In genomic region chr19:11380653-11381534, GRCh38 we compare ENCODE assay signal across 1 cellular context.
TF ChIP-seq lines count a peak whose summit lies in the region.

No MANE protein-coding gene starts in this region.

TF ChIP-seq in HepG2, 621 proteins besides CTCF, POLR2A, EP300 and RAD21 (continues in another document):
- TF ChIP-seq MAFG (CRISPR knock-in tag; IDR thresholded peaks at IDR 0.05) (no peak), ARID4A (CRISPR knock-in tag; IDR thresholded peaks at IDR 0.05; ENCODE audit: borderline replicate concordance) (peak; percentile 83), PLSCR1 (CRISPR knock-in tag; IDR thresholded peaks at IDR 0.05; ENCODE audit: borderline replicate concordance) (no peak), ZNF264 (CRISPR knock-in tag; IDR thresholded peaks at IDR 0.05) (peak; percentile 48; the same call in 1 of the 2 replicates), ZFP90 (CRISPR knock-in tag; IDR thresholded peaks at IDR 0.05; ENCODE audit: borderline replicate concordance) (peak; percentile 83), PBX3 (CRISPR knock-in tag; IDR thresholded peaks at IDR 0.05; ENCODE audit: borderline replicate concordance) (no peak), NFYC (CRISPR knock-in tag; IDR thresholded peaks at IDR 0.05) (peak; percentile 94), ZNF788 (CRISPR knock-in tag; IDR thresholded peaks at IDR 0.05; ENCODE audit: borderline replicate concordance) (peak; percentile 49; the same call in 1 of the 2 replicates), ZNF17 (CRISPR knock-in tag; IDR thresholded peaks at IDR 0.05) (no peak), ZNF567 (CRISPR knock-in tag; IDR thresholded peaks at IDR 0.05; ENCODE audit: borderline replicate concordance) (peak; percentile 66; the same call in 1 of the 2 replicates), ZNF20 (CRISPR knock-in tag; IDR thresholded peaks at IDR 0.05) (no peak), ZNF281 (CRISPR knock-in tag; IDR thresholded peaks at IDR 0.05; ENCODE audit: borderline replicate concordance) (no peak), IRF1 (CRISPR knock-in tag; IDR thresholded peaks at IDR 0.05; ENCODE audit: low read depth) (no peak), HHEX (CRISPR knock-in tag; IDR thresholded peaks at IDR 0.05) (no peak), BRF2 (CRISPR knock-in tag; IDR thresholded peaks at IDR 0.05) (no peak; the same call in 1 of the 2 replicates), ZNF557 (CRISPR knock-in tag; IDR thresholded peaks at IDR 0.05) (no peak), ZC3H13 (CRISPR knock-in tag; IDR thresholded peaks at IDR 0.05) (no peak), PHF21A (CRISPR knock-in tag; IDR thresholded peaks at IDR 0.05) (peak; percentile 94), IKZF1 (IDR thresholded peaks at IDR 0.05) (no peak), THAP7 (CRISPR knock-in tag; IDR thresholded peaks at IDR 0.05) (peak; percentile 91), JUN (CRISPR knock-in tag; IDR thresholded peaks at IDR 0.05) (0 out of 2 replicates have a peak, but pooled peaks have one; percentile 19), ZNF543 (CRISPR knock-in tag; IDR thresholded peaks at IDR 0.05) (no peak), ZNF879 (CRISPR knock-in tag; IDR thresholded peaks at IDR 0.05) (no peak), NFRKB (IDR thresholded peaks at IDR 0.05) (no peak), ZNF235 (CRISPR knock-in tag; IDR thresholded peaks at IDR 0.05; ENCODE audit: borderline replicate concordance) (no peak), ZFY (CRISPR knock-in tag; IDR thresholded peaks at IDR 0.05) (peak; percentile 27; the same call in 1 of the 2 replicates), MXI1 (IDR thresholded peaks at IDR 0.05; ENCODE audit: borderline replicate concordance, low read depth, low read length) (peak; percentile 76; the same call in 1 of the 3 replicates), EEA1 (CRISPR knock-in tag; IDR thresholded peaks at IDR 0.05; ENCODE audit: borderline replicate concordance) (peak; percentile 28; the same call in 1 of the 2 replicates), ZNF432 (CRISPR knock-in tag; IDR thresholded peaks at IDR 0.05; ENCODE audit: borderline replicate concordance) (no peak), ZSCAN30 (CRISPR knock-in tag; IDR thresholded peaks at IDR 0.05) (no peak), GABPB1 (CRISPR knock-in tag; IDR thresholded peaks at IDR 0.05) (peak; percentile 83), LBX2 (CRISPR knock-in tag; IDR thresholded peaks at IDR 0.05; ENCODE audit: borderline replicate concordance) (0 out of 2 replicates have a peak, but pooled peaks have one; percentile 68), ZNF703 (CRISPR knock-in tag; IDR thresholded peaks at IDR 0.05; ENCODE audit: borderline replicate concordance) (no peak), MEF2D (CRISPR knock-in tag; IDR thresholded peaks at IDR 0.05) (peak; percentile 95), GATAD1 (CRISPR knock-in tag; IDR thresholded peaks at IDR 0.05) (peak; percentile 57; the same call in 1 of the 2 replicates), ZKSCAN8 (CRISPR knock-in tag; IDR thresholded peaks at IDR 0.05; ENCODE audit: borderline replicate concordance) (peak; percentile 63; the same call in 1 of the 2 replicates), TOPORS (CRISPR knock-in tag; IDR thresholded peaks at IDR 0.05) (peak; percentile 68), ZFP37 (CRISPR knock-in tag; IDR thresholded peaks at IDR 0.05; ENCODE audit: borderline replicate concordance) (no peak), SP140L (CRISPR knock-in tag; IDR thresholded peaks at IDR 0.05; ENCODE audit: borderline replicate concordance) (no peak)
- TF ChIP-seq, protein P1, sequence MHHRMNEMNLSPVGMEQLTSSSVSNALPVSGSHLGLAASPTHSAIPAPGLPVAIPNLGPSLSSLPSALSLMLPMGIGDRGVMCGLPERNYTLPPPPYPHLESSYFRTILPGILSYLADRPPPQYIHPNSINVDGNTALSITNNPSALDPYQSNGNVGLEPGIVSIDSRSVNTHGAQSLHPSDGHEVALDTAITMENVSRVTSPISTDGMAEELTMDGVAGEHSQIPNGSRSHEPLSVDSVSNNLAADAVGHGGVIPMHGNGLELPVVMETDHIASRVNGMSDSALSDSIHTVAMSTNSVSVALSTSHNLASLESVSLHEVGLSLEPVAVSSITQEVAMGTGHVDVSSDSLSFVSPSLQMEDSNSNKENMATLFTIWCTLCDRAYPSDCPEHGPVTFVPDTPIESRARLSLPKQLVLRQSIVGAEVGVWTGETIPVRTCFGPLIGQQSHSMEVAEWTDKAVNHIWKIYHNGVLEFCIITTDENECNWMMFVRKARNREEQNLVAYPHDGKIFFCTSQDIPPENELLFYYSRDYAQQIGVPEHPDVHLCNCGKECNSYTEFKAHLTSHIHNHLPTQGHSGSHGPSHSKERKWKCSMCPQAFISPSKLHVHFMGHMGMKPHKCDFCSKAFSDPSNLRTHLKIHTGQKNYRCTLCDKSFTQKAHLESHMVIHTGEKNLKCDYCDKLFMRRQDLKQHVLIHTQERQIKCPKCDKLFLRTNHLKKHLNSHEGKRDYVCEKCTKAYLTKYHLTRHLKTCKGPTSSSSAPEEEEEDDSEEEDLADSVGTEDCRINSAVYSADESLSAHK (CRISPR knock-in tag; IDR thresholded peaks at IDR 0.05; ENCODE audit: borderline replicate concordance): no peak; the same call in 1 of the 2 replicates
- TF ChIP-seq, protein P2, sequence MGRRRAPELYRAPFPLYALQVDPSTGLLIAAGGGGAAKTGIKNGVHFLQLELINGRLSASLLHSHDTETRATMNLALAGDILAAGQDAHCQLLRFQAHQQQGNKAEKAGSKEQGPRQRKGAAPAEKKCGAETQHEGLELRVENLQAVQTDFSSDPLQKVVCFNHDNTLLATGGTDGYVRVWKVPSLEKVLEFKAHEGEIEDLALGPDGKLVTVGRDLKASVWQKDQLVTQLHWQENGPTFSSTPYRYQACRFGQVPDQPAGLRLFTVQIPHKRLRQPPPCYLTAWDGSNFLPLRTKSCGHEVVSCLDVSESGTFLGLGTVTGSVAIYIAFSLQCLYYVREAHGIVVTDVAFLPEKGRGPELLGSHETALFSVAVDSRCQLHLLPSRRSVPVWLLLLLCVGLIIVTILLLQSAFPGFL (CRISPR knock-in tag; IDR thresholded peaks at IDR 0.05): no peak
- TF ChIP-seq, protein P3, sequence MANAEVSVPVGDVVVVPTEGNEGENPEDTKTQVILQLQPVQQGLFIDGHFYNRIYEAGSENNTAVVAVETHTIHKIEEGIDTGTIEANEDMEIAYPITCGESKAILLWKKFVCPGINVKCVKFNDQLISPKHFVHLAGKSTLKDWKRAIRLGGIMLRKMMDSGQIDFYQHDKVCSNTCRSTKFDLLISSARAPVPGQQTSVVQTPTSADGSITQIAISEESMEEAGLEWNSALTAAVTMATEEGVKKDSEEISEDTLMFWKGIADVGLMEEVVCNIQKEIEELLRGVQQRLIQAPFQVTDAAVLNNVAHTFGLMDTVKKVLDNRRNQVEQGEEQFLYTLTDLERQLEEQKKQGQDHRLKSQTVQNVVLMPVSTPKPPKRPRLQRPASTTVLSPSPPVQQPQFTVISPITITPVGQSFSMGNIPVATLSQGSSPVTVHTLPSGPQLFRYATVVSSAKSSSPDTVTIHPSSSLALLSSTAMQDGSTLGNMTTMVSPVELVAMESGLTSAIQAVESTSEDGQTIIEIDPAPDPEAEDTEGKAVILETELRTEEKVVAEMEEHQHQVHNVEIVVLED (CRISPR knock-in tag; IDR thresholded peaks at IDR 0.05; ENCODE audit: borderline replicate concordance): peak; percentile 68; the same call in 1 of the 2 replicates
- TF ChIP-seq, protein P4, sequence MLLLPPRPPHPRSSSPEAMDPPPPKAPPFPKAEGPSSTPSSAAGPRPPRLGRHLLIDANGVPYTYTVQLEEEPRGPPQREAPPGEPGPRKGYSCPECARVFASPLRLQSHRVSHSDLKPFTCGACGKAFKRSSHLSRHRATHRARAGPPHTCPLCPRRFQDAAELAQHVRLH (CRISPR knock-in tag; IDR thresholded peaks at IDR 0.05; ENCODE audit: borderline replicate concordance, low read depth): peak; percentile 83; the same call in 1 of the 2 replicates
- TF ChIP-seq, protein P5, sequence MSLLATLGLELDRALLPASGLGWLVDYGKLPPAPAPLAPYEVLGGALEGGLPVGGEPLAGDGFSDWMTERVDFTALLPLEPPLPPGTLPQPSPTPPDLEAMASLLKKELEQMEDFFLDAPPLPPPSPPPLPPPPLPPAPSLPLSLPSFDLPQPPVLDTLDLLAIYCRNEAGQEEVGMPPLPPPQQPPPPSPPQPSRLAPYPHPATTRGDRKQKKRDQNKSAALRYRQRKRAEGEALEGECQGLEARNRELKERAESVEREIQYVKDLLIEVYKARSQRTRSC (CRISPR knock-in tag; IDR thresholded peaks at IDR 0.05; ENCODE audit: low read depth): no peak
